10 cellular contexts compared by ENCODE assay signal in the genomic region with DNA sequence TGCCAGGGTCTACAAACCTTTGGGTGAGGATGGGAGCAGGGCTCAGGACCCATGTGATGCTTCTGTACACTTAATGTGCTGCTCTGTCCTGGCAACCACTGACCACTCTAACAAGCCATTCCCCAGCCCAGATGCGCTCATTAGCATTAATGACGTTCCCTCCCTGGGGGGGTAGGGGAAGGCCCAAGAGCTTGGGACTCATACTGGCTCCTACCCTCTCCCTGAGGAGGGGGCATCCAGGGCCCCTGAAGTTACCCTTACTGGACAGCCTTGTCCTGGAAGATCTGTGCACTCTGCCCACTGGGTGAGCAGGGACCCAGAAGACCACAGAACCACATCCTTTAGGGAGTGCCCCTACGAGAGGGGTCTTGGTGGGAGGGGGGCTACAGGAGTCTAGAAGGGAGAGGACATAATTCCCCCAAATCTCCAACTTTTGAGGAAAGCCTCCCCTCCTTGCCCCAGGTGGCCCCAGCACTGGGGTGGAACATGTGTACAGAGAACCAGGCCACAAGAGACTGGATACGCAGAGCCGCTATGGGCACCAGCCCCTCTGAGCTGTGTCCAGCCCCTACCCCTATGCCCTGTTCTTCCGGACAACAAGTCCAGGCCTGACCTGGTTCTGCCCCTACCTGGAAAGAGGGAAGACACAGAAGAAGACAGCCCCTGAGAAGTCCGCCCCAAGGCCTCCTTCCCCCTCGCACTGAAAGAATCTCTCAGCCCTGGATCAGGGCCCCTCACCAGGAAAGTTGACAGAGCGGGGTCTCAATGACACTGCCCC. TPM values are rescaled to one million over a fixed set of nuclear protein-coding genes. Genes with fewer than 3 reads are reported as not detected.
DNase-seq lines count a peak whose midpoint lies in the region; ATAC-seq, FAIRE-seq and TF ChIP-seq lines count a peak whose summit lies in the region.
"Had no signal": no experiment of that assay in that cellular context is flagged by ENCODE, and none has a peak within 500 bp of the region (broad histone marks: within the 10 kb centered on the region; RNA-seq: fewer than 3 reads in every experiment).

No MANE protein-coding gene starts in this region.

- H3K36me3 ChIP-seq in RWPE2 (ENCODE audit: low read depth) = no peaks in the 10 kb centered on the region
- peaks cover 3% of the 10 kb centered on the region for H3K36me3 ChIP-seq in fibroblast of lung (ENCODE audit: control insufficient read depth, insufficient read depth, low read length)
- H3K36me3 ChIP-seq in pancreas = no peaks in the 10 kb centered on the region
- no peaks in the 10 kb centered on the region for H3K36me3 ChIP-seq in MM.1S (replicated peaks; ENCODE audit: insufficient read depth, low read length)

- H3K79me2 ChIP-seq in fibroblast of lung (ENCODE audit: control insufficient read depth, insufficient read depth, low read length) = peaks cover 51% of the 10 kb centered on the region
- no peaks in the 10 kb centered on the region for H3K79me2 ChIP-seq in MM.1S (ENCODE audit: low read length)

- no peak for ATAC-seq in RWPE2 (ENCODE audit: low read depth)
- ATAC-seq in pancreas = no peak

- WGBS in pancreas, 2 donors = 56 to 63% methylated on average over 9 of the region's 9 CpGs

- intact Hi-C loops in CD14-positive monocyte (cut with micrococcal nuclease) = no loop called here
- intact Hi-C loops in pancreas (cut with DNase I) = no loop called here

- no peaks in the 10 kb centered on the region for H3F3A ChIP-seq in MM.1S (ENCODE audit: insufficient read depth, low read length)

- H4K20me1 ChIP-seq in fibroblast of lung (ENCODE audit: control insufficient read depth, extremely low read depth, insufficient read depth, low read length) (no peaks in the 10 kb centered on the region), MM.1S (ENCODE audit: insufficient read depth, low read length) (no peaks in the 10 kb centered on the region)

- peaks cover 38% of the 10 kb centered on the region for H3K4me1 Mint-ChIP-seq in CD14-positive monocyte

- H3K36me3 Mint-ChIP-seq in CD14-positive monocyte = peaks cover 2 to 5% of the 10 kb centered on the region in 2 donors

- H3K27me3 Mint-ChIP-seq in CD14-positive monocyte (ENCODE audit: low read depth in 3 of 3) = peaks cover 81 to 95% (median 87%) of the 10 kb centered on the region in 3 donors

- peaks cover 0 to 19% (median 8%) of the 10 kb centered on the region in 7 donors for H3K9me3 Mint-ChIP-seq in CD14-positive monocyte

- H3K9me2 ChIP-seq in MM.1S (replicated peaks; ENCODE audit: insufficient read depth, low read length) = no peaks in the 10 kb centered on the region

- peaks cover 19% of the 10 kb centered on the region for H3K4me1 ChIP-seq in RWPE2 (ENCODE audit: insufficient read depth, poor library complexity, severe bottlenecking)
- peaks cover 38% of the 10 kb centered on the region for H3K4me1 ChIP-seq in fibroblast of lung (ENCODE audit: control insufficient read depth, extremely low read depth, insufficient read depth, low read length)
- peaks cover 0 to 9% (median 5%) of the 10 kb centered on the region in 3 donors for H3K4me1 ChIP-seq in pancreas
- H3K4me1 ChIP-seq in MM.1S (ENCODE audit: low read length) = no peaks in the 10 kb centered on the region

- DNase-seq in CD14-positive monocyte (ENCODE audit: low spot score) (no peak), RWPE2 (ENCODE audit: low spot score) (no peak), fibroblast of lung (ENCODE audit: low read depth in 2 of 2) (peak in 1 of 2 donors; percentile 52), pancreas (no peak), MM.1S (no peak), HPDE6-E6E7 (ENCODE audit: extremely low spot score) (no peak), GDM1 (lab: John Stamatoyannopoulos, UW) (no peak)
- DNase-seq in effector CD4-positive, alpha-beta T cell = no peak

- H3K4me3 ChIP-seq in RWPE2 (ENCODE audit: severe bottlenecking) (peak overlapping the region; percentile 88), fibroblast of lung (replicated peaks in 1 of 4; ENCODE audit: control extremely low read depth in 1 of 4, insufficient read depth in 1 of 4, low read depth in 3 of 4, low read length in 4 of 4) (peak overlapping the region; percentile 61 to 78 (median 70)), pancreas (peak overlapping the region; percentile 52 to 88 (median 85)), MM.1S (ENCODE audit: low read length) (no peak overlapping the region)

- FAIRE-seq in pancreas (lab: Jason Lieb, UNC) = no peak
- FAIRE-seq: TTC549 had no signal

- H2AFZ ChIP-seq in fibroblast of lung (ENCODE audit: low read length) (no peak overlapping the region), MM.1S (ENCODE audit: low read length) (no peak overlapping the region)

- H3K27me3 ChIP-seq in RWPE2 (ENCODE audit: insufficient read depth, poor library complexity, severe bottlenecking) (no peaks in the 10 kb centered on the region), fibroblast of lung (ENCODE audit: control insufficient read depth, insufficient read depth, low read length) (no peaks in the 10 kb centered on the region), pancreas (no peaks in the 10 kb centered on the region), MM.1S (replicated peaks; ENCODE audit: insufficient read depth, low read length) (peaks cover 24% of the 10 kb centered on the region)

- H3K9ac ChIP-seq in fibroblast of lung (ENCODE audit: insufficient read depth, low read length) (peak overlapping the region; percentile 73), MM.1S (ENCODE audit: low read length) (no peak overlapping the region)

- peak overlapping the region; percentile 62 to 65 for H3K4me3 Mint-ChIP-seq in CD14-positive monocyte

- H3K27ac Mint-ChIP-seq in CD14-positive monocyte = no peak overlapping the region

- peak overlapping the region; percentile 96 for H3K4me2 ChIP-seq in fibroblast of lung (ENCODE audit: extremely low read depth, insufficient read depth, low read length)
- H3K4me2 ChIP-seq in MM.1S (ENCODE audit: low read depth, low read length) = no peak overlapping the region

- H3K27ac ChIP-seq in RWPE2 (ENCODE audit: poor library complexity, severe bottlenecking) = peak overlapping the region; percentile 96
- peak overlapping the region; percentile 74 for H3K27ac ChIP-seq in fibroblast of lung (ENCODE audit: insufficient read depth, low read length)
- H3K27ac ChIP-seq in pancreas = peak overlapping the region in 1 of 4 donors; percentile 55
- H3K27ac ChIP-seq in MM.1S (ENCODE audit: low read length) = no peak overlapping the region

- H3K9me3 ChIP-seq in RWPE2 (ENCODE audit: severe bottlenecking) (no peaks in the 10 kb centered on the region), fibroblast of lung (ENCODE audit: control insufficient read depth, insufficient read depth, low read depth, low read length) (no peaks in the 10 kb centered on the region), pancreas (no peaks in the 10 kb centered on the region), MM.1S (replicated peaks; ENCODE audit: insufficient read depth, low read length) (no peaks in the 10 kb centered on the region)

- TF ChIP-seq CTCF in CD14-positive monocyte (IDR thresholded peaks at IDR 0.05) = no peak
- no peak for TF ChIP-seq CTCF in RWPE2 (IDR thresholded peaks at IDR 0.05; ENCODE audit: poor library complexity, severe bottlenecking)
- TF ChIP-seq CTCF in fibroblast of lung (conservative IDR thresholded peaks at IDR 0.05 in 1 of 2, IDR thresholded peaks at IDR 0.05 in 1 of 2; ENCODE audit: low read depth in 1 of 2, low read length in 2 of 2) = no peak
- no peak for TF ChIP-seq CTCF in pancreas (IDR thresholded peaks at IDR 0.05)
- no peak for TF ChIP-seq CTCF in MM.1S (IDR thresholded peaks at IDR 0.05; ENCODE audit: low read length)

RNA-seq across cellular contexts. Expression of gene TEAD3, which starts 1.4 kb away (rescaled TPM):
- polyA plus RNA-seq in CD14-positive monocyte = not detected
- total RNA-seq in fibroblast of lung = 7.7 and 9.6 TPM in 2 replicates
- polyA plus RNA-seq in fibroblast of lung = 25.8 and 26.7 TPM in 2 replicates
- polyA plus RNA-seq in fibroblast of lung (2012) = 38.2 and 42.1 TPM in 2 replicates
- polyA minus RNA-seq in fibroblast of lung (ENCODE audit: low replicate concordance) = 54.4 and 56.2 TPM in 2 replicates
- 10 to 100 TPM in 1 of 6 donors, 1 to 10 TPM in 5; 3.0 to 10.0 (median 4.1) TPM for total RNA-seq in pancreas
- 1 to 10 TPM; 8.5 to 9.7 TPM for polyA plus RNA-seq in pancreas

RNA-seq across cellular contexts. Expression of gene TULP1, which starts 17.2 kb away (rescaled TPM):
- not detected for polyA plus RNA-seq in CD14-positive monocyte
- not detected in 2 replicates for total RNA-seq in fibroblast of lung
- not detected in 2 replicates for polyA plus RNA-seq in fibroblast of lung
- 0.06 TPM in 1 of 2 replicates, not detected in the other for polyA plus RNA-seq in fibroblast of lung (2012)
- not detected in 2 replicates for polyA minus RNA-seq in fibroblast of lung (ENCODE audit: low replicate concordance)
- total RNA-seq in pancreas = not detected
- under 1 TPM in 1 of 2 donors, not detected in 1; 0.28 TPM for polyA plus RNA-seq in pancreas
- total RNA-seq: left colon had no signal

RNA-seq across cellular contexts. Expression of gene RPL10A, which starts 27.2 kb away (rescaled TPM):
- polyA plus RNA-seq in CD14-positive monocyte (100 to 1,000 TPM; 345 to 421 TPM), fibroblast of lung (1,911 and 1,987 TPM in 2 replicates), pancreas (1,000 to 10,000 TPM in 1 of 2 donors, 100 to 1,000 TPM in 1; 429 to 1,039 TPM)
- total RNA-seq in fibroblast of lung (1,754 and 2,463 TPM in 2 replicates), pancreas (1,000 to 10,000 TPM in 1 of 6 donors, 100 to 1,000 TPM in 5; 474 to 1,265 (median 898) TPM)
- 1,928 and 1,990 TPM in 2 replicates for polyA plus RNA-seq in fibroblast of lung (2012)
- 961 and 1,095 TPM in 2 replicates for polyA minus RNA-seq in fibroblast of lung (ENCODE audit: low replicate concordance)

RNA-seq across cellular contexts. Expression of gene FANCE, which starts 43.3 kb away (rescaled TPM):
- polyA plus RNA-seq in CD14-positive monocyte (1 to 10 TPM; 1.8 to 3.0 TPM), fibroblast of lung (3.2 and 6.9 TPM in 2 replicates), pancreas (1 to 10 TPM; 1.7 to 2.1 TPM)
- total RNA-seq in fibroblast of lung (10.3 and 10.7 TPM in 2 replicates), pancreas (1 to 10 TPM; 2.0 to 4.0 (median 2.7) TPM)
- polyA plus RNA-seq in fibroblast of lung (2012) = 2.6 and 6.2 TPM in 2 replicates
- polyA minus RNA-seq in fibroblast of lung (ENCODE audit: low replicate concordance) = 3.4 and 12.9 TPM in 2 replicates

Comparison
In these comparisons a context has a peak if more than half of its experiments do, and no peak if none do; other contexts are left out.
1. RNA of gene TEAD3, which starts 1.4 kb away (polyA plus RNA-seq): 25.8 to 42.1 TPM in fibroblast of lung and 8.5 to 9.7 TPM in pancreas; not detected in CD14-positive monocyte; every median in the first group is over 4 times any median in the second.